Comparison of ENCODE assay signal across 23 cellular contexts in genomic region chr11:1691878-1692707, GRCh38. TPM values are rescaled to one million over a fixed set of nuclear protein-coding genes. Genes with fewer than 3 reads are reported as not detected.
DNase-seq lines count a peak whose midpoint lies in the region; ATAC-seq and TF ChIP-seq lines count a peak whose summit lies in the region.
"Had no signal": no experiment of that assay in that cellular context is flagged by ENCODE, and none has a peak within 500 bp of the region (broad histone marks: within the 10 kb centered on the region; RNA-seq: fewer than 3 reads in every experiment).

No MANE protein-coding gene starts in this region.

- no peaks in the 10 kb centered on the region for H4K20me1 ChIP-seq in hepatocyte (ENCODE audit: insufficient read depth, poor library complexity, severe bottlenecking)

- no peak overlapping the region for H2BK5ac ChIP-seq in mesenchymal stem cell (ENCODE audit: low read depth, low read length, poor library complexity, severe bottlenecking)

- 72% methylated on average over 16 of the region's 16 CpGs for WGBS in hepatocyte (ENCODE audit: low lambda C conversion rate, missing lambda C conversion rate)
- 90% methylated on average over 16 of the region's 16 CpGs for WGBS in mesenchymal stem cell

- H3K36me3 ChIP-seq in HUES6 (ENCODE audit: control insufficient read depth, insufficient read depth, low read length): no peaks in the 10 kb centered on the region
- no peaks in the 10 kb centered on the region for H3K36me3 ChIP-seq in hepatocyte (replicated peaks; ENCODE audit: insufficient read depth, low read depth)
- H3K36me3 ChIP-seq in mesenchymal stem cell (ENCODE audit: control insufficient read depth in 1 of 2, insufficient read depth in 2 of 2, low read depth in 1 of 2, low read length in 2 of 2): no peaks in the 10 kb centered on the region
- H3K36me3 ChIP-seq: SJCRH30 had no signal

- H3K18ac ChIP-seq in mesenchymal stem cell (ENCODE audit: low read depth in 1 of 2, low read length in 2 of 2): peak overlapping the region in 1 of 2 experiments; percentile 63

- H3K9me3 ChIP-seq in HUES6 (ENCODE audit: control insufficient read depth, insufficient read depth, low read depth, low read length): no peaks in the 10 kb centered on the region
- no peaks in the 10 kb centered on the region for H3K9me3 ChIP-seq in hepatocyte (ENCODE audit: low read depth)
- no peaks in the 10 kb centered on the region for H3K9me3 ChIP-seq in mesenchymal stem cell (ENCODE audit: control insufficient read depth, low read length)
- H3K9me3 ChIP-seq: A549, SJCRH30 had no signal

- H3K4me1 ChIP-seq in HUES6 (ENCODE audit: control insufficient read depth, insufficient read depth, low read length): peaks cover 23% of the 10 kb centered on the region
- H3K4me1 ChIP-seq in hepatocyte (ENCODE audit: insufficient read depth): peaks cover 38% of the 10 kb centered on the region
- peaks cover 12% of the 10 kb centered on the region for H3K4me1 ChIP-seq in mesenchymal stem cell (ENCODE audit: control insufficient read depth, insufficient read depth, low read depth, low read length)
- H3K4me1 ChIP-seq: A549 had no signal

- intact Hi-C loops in sciatic nerve (cut with DNase I): loop anchor here (2.0 to 5.0 kb wide), 2 partner anchors 40 to 141 kb away; no protein-coding TSS in a partner anchor

- H2AK5ac ChIP-seq in mesenchymal stem cell (ENCODE audit: low read length, severe bottlenecking): no peak overlapping the region

- no peaks in the 10 kb centered on the region for H3K79me1 ChIP-seq in mesenchymal stem cell (replicated peaks; ENCODE audit: low read length, poor library complexity, severe bottlenecking)

- peak overlapping the region; percentile 18 to 61 for H2BK12ac ChIP-seq in mesenchymal stem cell (ENCODE audit: low read length in 2 of 2)

- no peak for ATAC-seq in sciatic nerve
- no peak for ATAC-seq in GM18511 (IDR thresholded peaks at IDR 0.05; ENCODE audit: unreplicated experiment)
- ATAC-seq: HCT116, K562 had no signal

- H3K27me3 ChIP-seq in HUES6 (ENCODE audit: control insufficient read depth, insufficient read depth, low read length) (peaks cover 27% of the 10 kb centered on the region; the same call in 1 of the 2 replicates), hepatocyte (no peaks in the 10 kb centered on the region), mesenchymal stem cell (ENCODE audit: control insufficient read depth in 1 of 2, insufficient read depth in 1 of 2, low read length in 2 of 2) (peaks cover 44 to 64% of the 10 kb centered on the region in 2 experiments)

- H3K9me2 ChIP-seq in hepatocyte (replicated peaks; ENCODE audit: insufficient read depth): no peaks in the 10 kb centered on the region

- H3K27ac ChIP-seq in HUES6 (ENCODE audit: low read depth, low read length): no peak overlapping the region; the same call in 1 of the 2 replicates
- H3K27ac ChIP-seq in hepatocyte: peak overlapping the region; percentile 94
- H3K27ac ChIP-seq in mesenchymal stem cell (ENCODE audit: low read length, poor library complexity, severe bottlenecking): no peak overlapping the region
- H3K27ac ChIP-seq: SJCRH30 had no signal

- H3K4me2 ChIP-seq in hepatocyte (peak overlapping the region; percentile 4), mesenchymal stem cell (ENCODE audit: low read length, poor library complexity, severe bottlenecking) (no peak overlapping the region)
- H3K4me2 ChIP-seq: GM23338 had no signal

- peak overlapping the region; percentile 51 for H2BK120ac ChIP-seq in mesenchymal stem cell (ENCODE audit: low read depth, low read length)

- H3K4ac ChIP-seq in mesenchymal stem cell (ENCODE audit: low read depth in 1 of 2, low read length in 2 of 2): peak overlapping the region; percentile 7 to 15

- H2BK15ac ChIP-seq in mesenchymal stem cell (ENCODE audit: low read depth, poor library complexity, severe bottlenecking): no peak overlapping the region

- DNase-seq in hepatocyte (ENCODE audit: low spot score) (no peak), mesenchymal stem cell (no peak), sciatic nerve (ENCODE audit: low spot score) (peak; percentile 40), mucosa of gallbladder (ENCODE audit: low spot score) (no peak), AML-193 (lab: John Stamatoyannopoulos, UW) (no peak), AG08395 (ENCODE audit: low spot score) (no peak)
- DNase-seq: CD4-positive, alpha-beta T cell; MM.1S; NCI-H1048; NCI-H1436; NCI-H187 treated with DMSO at 0.1 percent for 48 hours; NCI-H2107; NCI-H510A; NCI-H748 treated with DMSO at 0.1 percent for 48 hours; SJCRH30 had no signal

- no peak overlapping the region for H3K23ac ChIP-seq in mesenchymal stem cell (ENCODE audit: low read length in 2 of 2)

- H3K4me3 ChIP-seq in HUES6 (ENCODE audit: low read depth, low read length): no peak overlapping the region
- H3K4me3 ChIP-seq in hepatocyte: no peak overlapping the region
- H3K4me3 ChIP-seq in mesenchymal stem cell (ENCODE audit: insufficient read depth in 1 of 2, low read depth in 1 of 2, low read length in 2 of 2): no peak overlapping the region
- H3K4me3 ChIP-seq: GM23338, K562, SJCRH30 had no signal

- no peak overlapping the region for H4K8ac ChIP-seq in mesenchymal stem cell (ENCODE audit: low read length)

- TF ChIP-seq CTCF in hepatocyte (IDR thresholded peaks at IDR 0.05; ENCODE audit: poor library complexity): no peak

- H3K14ac ChIP-seq in mesenchymal stem cell (ENCODE audit: low read length in 2 of 2): no peak overlapping the region

- H2AFZ ChIP-seq in hepatocyte (no peak overlapping the region), mesenchymal stem cell (ENCODE audit: low read depth, low read length) (no peak overlapping the region)
- H2AFZ ChIP-seq: GM23338 had no signal

- H3K79me2 ChIP-seq in hepatocyte: no peaks in the 10 kb centered on the region

- H3K9ac ChIP-seq in HUES6 (ENCODE audit: low read length) (peak overlapping the region; percentile 20), mesenchymal stem cell (ENCODE audit: low read length) (no peak overlapping the region)

- H4K91ac ChIP-seq in mesenchymal stem cell (ENCODE audit: low read length): peak overlapping the region; percentile 3

RNA-seq across cellular contexts. Expression of gene KRTAP5-6, which starts 4.9 kb away (rescaled TPM):
- not detected in 2 replicates for total RNA-seq in hepatocyte
- polyA plus RNA-seq in hepatocyte: not detected in 2 replicates
- polyA plus RNA-seq in mesenchymal stem cell (2013, experiment 1 of 2): not detected
- not detected for polyA plus RNA-seq in mesenchymal stem cell (2013, experiment 2 of 2)
- total RNA-seq in sciatic nerve: not detected
- total RNA-seq in mucosa of gallbladder: not detected
- total RNA-seq: CD4-positive, alpha-beta T cell; G401; GM23338; K562; SJCRH30 had no signal
- polyA plus RNA-seq: A549, BJ, GM23338, K562 had no signal

RNA-seq across cellular contexts. Expression of gene IFITM10, which starts 58.3 kb away (rescaled TPM):
- total RNA-seq in hepatocyte: 1.1 and 1.4 TPM in 2 replicates
- 0.89 and 1.9 TPM in 2 replicates for polyA plus RNA-seq in hepatocyte
- 0.61 TPM for polyA plus RNA-seq in mesenchymal stem cell (2013, experiment 1 of 2)
- 0.53 TPM for polyA plus RNA-seq in mesenchymal stem cell (2013, experiment 2 of 2)
- total RNA-seq in sciatic nerve: 3.4 TPM
- 13.9 TPM for total RNA-seq in mucosa of gallbladder
- total RNA-seq: G401, GM23338 had no signal
